8 cellular contexts compared by ENCODE assay signal in the genomic region with DNA sequence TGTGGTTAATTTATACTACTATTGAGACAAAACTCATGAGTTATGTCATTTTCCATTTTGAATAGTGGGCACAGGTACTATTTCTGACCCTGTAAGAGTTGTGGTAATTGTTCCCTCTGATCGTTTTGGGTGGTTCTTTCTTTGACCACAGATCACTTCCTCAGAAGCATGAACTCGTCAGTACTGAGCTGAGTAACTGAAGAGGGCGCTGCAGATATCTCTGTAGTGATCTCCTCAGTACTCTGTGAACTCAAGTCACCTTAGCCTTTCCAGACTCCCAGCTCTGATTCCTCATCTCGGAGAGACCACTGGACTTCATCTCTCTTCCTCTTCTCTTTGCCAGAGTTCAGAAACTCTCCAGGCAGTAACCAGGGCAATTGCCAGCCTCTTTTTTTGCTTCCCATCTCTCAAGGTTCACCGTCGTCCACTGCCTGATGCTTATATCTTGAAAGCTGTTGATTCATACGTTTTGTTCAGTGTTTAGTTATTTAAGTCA. TPM values are rescaled to one million over a fixed set of nuclear protein-coding genes. Genes with fewer than 3 reads are reported as not detected.
DNase-seq lines count a peak whose midpoint lies in the region; ATAC-seq and TF ChIP-seq lines count a peak whose summit lies in the region.

No MANE protein-coding gene starts in this region.

- no peak overlapping the region for H3K4me3 ChIP-seq in BLaER1 treated with 17β-estradiol and CSF1 and Interleukin-3, amounts not matched to agents 10 nM and 100 nM
- H3K4me3 ChIP-seq in fibroblast of pulmonary artery (replicated peaks; ENCODE audit: low read depth, low read length) (no peak overlapping the region), esophagus squamous epithelium (no peak overlapping the region)

- peaks cover 0 to 9% (median 0%) of the 10 kb centered on the region in 11 experiments; a peak in 2 of 22 replicates for H3K27me3 ChIP-seq in BLaER1 treated with 17β-estradiol and CSF1 and Interleukin-3, amounts not matched to agents 10 nM and 100 nM
- peaks cover 0 to 40% (median 0%) of the 10 kb centered on the region in 4 donors for H3K27me3 ChIP-seq in esophagus squamous epithelium

- no peak overlapping the region for H3K9ac ChIP-seq in BLaER1 treated with 17β-estradiol and CSF1 and Interleukin-3, amounts not matched to agents 10 nM and 100 nM

- WGBS in esophagus squamous epithelium, 2 donors = 15 to 34% methylated on average over 7 of the region's 7 CpGs

- POLR2A ChIA-PET in activated CD4-positive, alpha-beta T cell treated with anti-CD3 and anti-CD28 coated beads for 36 hours (lab: Charles Lee) = interaction anchor here (0.9 kb wide), 1 partner anchor 66 kb away, joined by 3 read pairs; no protein-coding TSS in a partner anchor

- H3K4me1 ChIP-seq in BLaER1 treated with 17β-estradiol and CSF1 and Interleukin-3, amounts not matched to agents 10 nM and 100 nM = peaks cover 0 to 13% (median 5%) of the 10 kb centered on the region in 10 experiments; a peak in 10 of 20 replicates
- H3K4me1 ChIP-seq in esophagus squamous epithelium = no peaks in the 10 kb centered on the region

- no peaks in the 10 kb centered on the region for H3K36me3 ChIP-seq in BLaER1 treated with 17β-estradiol and CSF1 and Interleukin-3, amounts not matched to agents 10 nM and 100 nM
- no peaks in the 10 kb centered on the region for H3K36me3 ChIP-seq in esophagus squamous epithelium

- H4K20me1 ChIP-seq in BLaER1 treated with 17β-estradiol and CSF1 and Interleukin-3, amounts not matched to agents 10 nM and 100 nM = no peaks in the 10 kb centered on the region

- CTCF ChIA-PET in activated CD4-positive, alpha-beta T cell treated with anti-CD3 and anti-CD28 coated beads for 36 hours (lab: Charles Lee) = interaction anchor here (0.9 to 2.6 kb wide), 18 partner anchors 10 to 302 kb away, joined by 3 to 12 read pairs (median 4); a partner anchor contains a TSS

- H3K27ac ChIP-seq in BLaER1 treated with 17β-estradiol and CSF1 and Interleukin-3, amounts not matched to agents 10 nM and 100 nM = no peak overlapping the region
- H3K27ac ChIP-seq in esophagus squamous epithelium = no peak overlapping the region

- peak; percentile 66 for DNase-seq in activated CD4-positive, alpha-beta T cell treated with anti-CD3 and anti-CD28 coated beads for 36 hours
- DNase-seq in fibroblast of pulmonary artery (ENCODE audit: low read depth) = peak; percentile 39
- DNase-seq in stimulated activated CD4-positive, alpha-beta T cell treated with anti-CD3 and anti-CD28 coated beads, Interleukin-4, amount 100 ng/mL, for 48 hours (ENCODE audit: low read depth in 2 of 2) = peak; percentile 27 to 38
- no peak for DNase-seq in NCI-H1694 (lab: John Stamatoyannopoulos, UW)
- DNase-seq in esophagus squamous epithelium (lab: John Stamatoyannopoulos, UW) = no peak

- peaks cover 46% of the 10 kb centered on the region for H3K4me1 Mint-ChIP-seq in activated CD4-positive, alpha-beta T cell treated with anti-CD3 and anti-CD28 coated beads for 36 hours

- H3K4me2 ChIP-seq in BLaER1 treated with 17β-estradiol and CSF1 and Interleukin-3, amounts not matched to agents 10 nM and 100 nM = peak overlapping the region in 7 of 11 experiments; percentile 7 to 40 (median 18); a peak in 6 of 22 replicates

- H3K27me3 Mint-ChIP-seq in activated CD4-positive, alpha-beta T cell treated with anti-CD3 and anti-CD28 coated beads for 36 hours = peaks cover 3% of the 10 kb centered on the region

- H3K27ac Mint-ChIP-seq in activated CD4-positive, alpha-beta T cell treated with anti-CD3 and anti-CD28 coated beads for 36 hours = peak overlapping the region; percentile 58

- no peaks in the 10 kb centered on the region for H3K9me3 ChIP-seq in BLaER1 treated with 17β-estradiol and CSF1 and Interleukin-3, amounts not matched to agents 10 nM and 100 nM (replicated peaks in 1 of 11)
- H3K9me3 ChIP-seq in esophagus squamous epithelium = no peaks in the 10 kb centered on the region

- no peak for TF ChIP-seq POLR2A in esophagus squamous epithelium (IDR thresholded peaks at IDR 0.05)

- H3K4me3 Mint-ChIP-seq in activated CD4-positive, alpha-beta T cell treated with anti-CD3 and anti-CD28 coated beads for 36 hours = peak overlapping the region; percentile 17

- TF ChIP-seq CTCF in fibroblast of pulmonary artery (IDR thresholded peaks at IDR 0.05; ENCODE audit: low read length, missing control alignments) (peak; percentile 46), esophagus squamous epithelium (IDR thresholded peaks at IDR 0.05) (peak in 1 of 6 experiments; percentile 37)

- intact Hi-C loops in activated CD4-positive, alpha-beta T cell treated with anti-CD3 and anti-CD28 coated beads for 36 hours (cut with DNase I, micrococcal nuclease) = loop anchor here (1.0 to 5.0 kb wide), 3 partner anchors 35 to 141 kb away; no protein-coding TSS in a partner anchor
- intact Hi-C loops in esophagus squamous epithelium (cut with DNase I) = no loop called here

- ATAC-seq in GM19452 (IDR thresholded peaks at IDR 0.05; ENCODE audit: unreplicated experiment) (peak; percentile 81), HG03521 (IDR thresholded peaks at IDR 0.05; ENCODE audit: unreplicated experiment) (peak; percentile 86)
- peak; percentile 88 for ATAC-seq in activated CD4-positive, alpha-beta T cell treated with anti-CD3 and anti-CD28 coated beads for 36 hours

- H3K9me3 Mint-ChIP-seq in activated CD4-positive, alpha-beta T cell treated with anti-CD3 and anti-CD28 coated beads for 36 hours (ENCODE audit: low read depth) = no peaks in the 10 kb centered on the region

- H3K36me3 Mint-ChIP-seq in activated CD4-positive, alpha-beta T cell treated with anti-CD3 and anti-CD28 coated beads for 36 hours (ENCODE audit: low read depth) = no peaks in the 10 kb centered on the region

RNA-seq across cellular contexts. Expression of a gene that starts 9.4 kb away (rescaled TPM):
- under 1 TPM; 0.26 to 0.27 TPM for total RNA-seq in activated CD4-positive, alpha-beta T cell treated with anti-CD3 and anti-CD28 coated beads for 36 hours
- 10 to 100 TPM in 1 of 4 donors, 1 to 10 TPM in 2, under 1 TPM in 1; 0.45 to 10.9 (median 5.8) TPM for total RNA-seq in esophagus squamous epithelium

RNA-seq across cellular contexts. Expression of a gene that starts 53.7 kb away (rescaled TPM):
- total RNA-seq in activated CD4-positive, alpha-beta T cell treated with anti-CD3 and anti-CD28 coated beads for 36 hours = 10 to 100 TPM; 22.4 to 23.4 TPM
- total RNA-seq in esophagus squamous epithelium = 1 to 10 TPM in 3 of 4 donors, under 1 TPM in 1; 0.45 to 5.5 (median 1.8) TPM

Comparison
In these comparisons a context has a peak if more than half of its experiments do, and no peak if none do; other contexts are left out.
1. DNase-seq: peak in activated CD4-positive, alpha-beta T cell treated with anti-CD3 and anti-CD28 coated beads for 36 hours (single experiment), fibroblast of pulmonary artery (single experiment) and stimulated activated CD4-positive, alpha-beta T cell treated with anti-CD3 and anti-CD28 coated beads, Interleukin-4, amount 100 ng/mL, for 48 hours (2 of 2); none in NCI-H1694 (single experiment) and esophagus squamous epithelium (single experiment).
2. Peak in every context shown above with its lines, with median percentiles within 50 percentile points of each other: ATAC-seq.